In the genomic region with DNA sequence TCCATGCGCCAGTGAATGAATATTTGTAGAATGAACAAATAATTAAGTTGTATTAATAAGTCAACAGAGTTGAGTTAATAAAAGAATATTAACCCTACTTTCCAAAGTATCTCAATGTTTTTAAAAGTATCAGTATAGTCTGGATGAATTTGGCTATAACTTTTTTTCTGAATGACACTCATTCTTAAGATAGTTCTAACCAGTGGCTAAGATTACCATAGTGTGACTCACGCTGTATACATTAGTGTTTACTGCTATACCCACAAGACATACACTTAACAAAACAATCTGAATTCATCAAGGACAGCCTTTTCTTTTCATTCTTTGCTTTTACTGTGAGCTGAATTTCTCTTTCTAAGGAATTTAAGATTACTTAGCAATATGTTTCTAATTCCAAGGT, we compare ENCODE assay signal across 28 cellular contexts.
DNase-seq lines count a peak whose midpoint lies in the region; ATAC-seq, FAIRE-seq and TF ChIP-seq lines count a peak whose summit lies in the region.
"Had no signal": no experiment of that assay in that cellular context is flagged by ENCODE, and none has a peak within 500 bp of the region (broad histone marks: within the 10 kb centered on the region; RNA-seq: fewer than 3 reads in every experiment).

No MANE protein-coding gene starts in this region.

- no peaks in the 10 kb centered on the region for H3K79me2 ChIP-seq in endothelial cell of umbilical vein (ENCODE audit: control insufficient read depth, insufficient read depth, low read length)
- H3K79me2 ChIP-seq: parathyroid adenoma had no signal

- ATAC-seq in HG02970 (IDR thresholded peaks at IDR 0.05; ENCODE audit: low FRiP score, unreplicated experiment), result no peak
- ATAC-seq: activated CD8-positive, alpha-beta T cell treated with anti-CD3 and anti-CD28 coated beads, Interleukin-2, amount 10 ng/mL, durations not matched to agents 7 days and 5 days; GM12878; left colon; right cardiac atrium; stimulated activated memory B cell treated with anti-CD40 and anti-IgM and Interleukin-4, amounts not matched to agents 10 μg/mL and 1 μg/mL and 100 μg/mL, for 72 hours; upper lobe of right lung had no signal

- no peak overlapping the region for H3K18ac ChIP-seq in mesenchymal stem cell (ENCODE audit: low read depth in 1 of 2, low read length in 2 of 2)

- H3K4me1 ChIP-seq in endothelial cell of umbilical vein (ENCODE audit: control insufficient read depth, extremely low read depth, insufficient read depth, low read length) (no peaks in the 10 kb centered on the region), mesenchymal stem cell (ENCODE audit: control insufficient read depth, insufficient read depth, low read depth, low read length) (peaks cover 5% of the 10 kb centered on the region)
- H3K4me1 ChIP-seq: parathyroid adenoma, upper lobe of right lung had no signal

- no peaks in the 10 kb centered on the region for H3K9me1 ChIP-seq in endothelial cell of umbilical vein (replicated peaks; ENCODE audit: control insufficient read depth, extremely low read depth, insufficient read depth, low read length)

- H3K27me3 ChIP-seq in endothelial cell of umbilical vein (ENCODE audit: control insufficient read depth in 2 of 2, insufficient read depth in 2 of 2, low read length in 2 of 2) (no peaks in the 10 kb centered on the region), mesenchymal stem cell (ENCODE audit: control insufficient read depth in 1 of 2, insufficient read depth in 1 of 2, low read length in 2 of 2) (no peaks in the 10 kb centered on the region)
- H3K27me3 ChIP-seq: SJSA1, upper lobe of right lung had no signal

- H2AFZ ChIP-seq in endothelial cell of umbilical vein (ENCODE audit: low read depth, low read length) (no peak overlapping the region), mesenchymal stem cell (ENCODE audit: low read depth, low read length) (no peak overlapping the region)
- H2AFZ ChIP-seq: parathyroid adenoma had no signal

- H3K9me3 ChIP-seq in endothelial cell of umbilical vein (replicated peaks; ENCODE audit: control insufficient read depth, insufficient read depth, low read length) (no peaks in the 10 kb centered on the region), mesenchymal stem cell (ENCODE audit: control insufficient read depth, low read length) (no peaks in the 10 kb centered on the region)
- H3K9me3 ChIP-seq: SJSA1, upper lobe of right lung had no signal

- H3K36me3 ChIP-seq in endothelial cell of umbilical vein (ENCODE audit: control insufficient read depth in 2 of 2, extremely low read depth in 1 of 2, insufficient read depth in 2 of 2, low read length in 2 of 2) (no peaks in the 10 kb centered on the region), mesenchymal stem cell (ENCODE audit: control insufficient read depth in 1 of 2, insufficient read depth in 2 of 2, low read depth in 1 of 2, low read length in 2 of 2) (no peaks in the 10 kb centered on the region)
- H3K36me3 ChIP-seq: SJSA1, upper lobe of right lung had no signal

- no peak for TF ChIP-seq POLR2A in endothelial cell of umbilical vein (IDR thresholded peaks at IDR 0.05; ENCODE audit: low read depth, low read length)
- no peak for TF ChIP-seq POLR2A in erythroblast (IDR thresholded peaks at IDR 0.05; ENCODE audit: low read length)

- no peak overlapping the region for H3K23ac ChIP-seq in mesenchymal stem cell (ENCODE audit: low read length in 2 of 2)

- no peak overlapping the region for H2BK12ac ChIP-seq in mesenchymal stem cell (ENCODE audit: low read length in 2 of 2)

- intact Hi-C loops in endothelial cell of umbilical vein (cut with micrococcal nuclease), result no loop called here

- FAIRE-seq in endothelial cell of umbilical vein (lab: Jason Lieb, UNC), result no peak
- no peak for FAIRE-seq in D721Med (lab: Jason Lieb, UNC)
- FAIRE-seq: GM12878 had no signal

- no peak overlapping the region for H4K8ac ChIP-seq in mesenchymal stem cell (ENCODE audit: low read length)

- H4K91ac ChIP-seq in mesenchymal stem cell (ENCODE audit: low read length), result no peak overlapping the region

- no TSS peak for BruUV-seq in endothelial cell of umbilical vein (replicated peaks; lab: Mats Ljungman, UMichigan)

- no peak overlapping the region for H3K9ac ChIP-seq in endothelial cell of umbilical vein (replicated peaks; ENCODE audit: extremely low read depth, insufficient read depth, low read length)
- no peak overlapping the region for H3K9ac ChIP-seq in mesenchymal stem cell (ENCODE audit: low read length)
- H3K9ac ChIP-seq: parathyroid adenoma had no signal

- no peak overlapping the region for H2BK15ac ChIP-seq in mesenchymal stem cell (ENCODE audit: low read depth, poor library complexity, severe bottlenecking)

- no peak for TF ChIP-seq CTCF in endothelial cell of umbilical vein (IDR thresholded peaks at IDR 0.05; ENCODE audit: extremely low read depth in 1 of 2, insufficient read depth in 1 of 2, low read depth in 1 of 2, low read length in 2 of 2)
- TF ChIP-seq CTCF in D721Med (IDR thresholded peaks at IDR 0.05; ENCODE audit: insufficient read depth, missing control alignments), result no peak

- no peak overlapping the region for H3K4ac ChIP-seq in mesenchymal stem cell (ENCODE audit: low read depth in 1 of 2, low read length in 2 of 2)

- H3K4me2 ChIP-seq in endothelial cell of umbilical vein (ENCODE audit: insufficient read depth, low read length) (no peak overlapping the region), mesenchymal stem cell (ENCODE audit: low read length, poor library complexity, severe bottlenecking) (no peak overlapping the region)

- H3K14ac ChIP-seq in mesenchymal stem cell (ENCODE audit: low read length in 2 of 2), result no peak overlapping the region

- DNase-seq in ELR (ENCODE audit: low read depth) (peak; percentile 83), LHCN-M2 (ENCODE audit: low read depth) (peak; percentile 8), endothelial cell of umbilical vein (ENCODE audit: low read depth, low spot score) (no peak), mesenchymal stem cell (peak; percentile 87), erythroblast (lab: John Stamatoyannopoulos, UW) (no peak), D721Med (ENCODE audit: insufficient read length, low spot score) (no peak), NCI-H187 treated with DMSO at 0.1 percent for 48 hours (lab: John Stamatoyannopoulos, UW) (no peak)
- DNase-seq: ACHN; activated CD4-positive, alpha-beta T cell treated with anti-CD3 and anti-CD28 coated beads for 1 hour; activated CD8-positive, alpha-beta T cell treated with anti-CD3 and anti-CD28 coated beads, Interleukin-2, amount 10 ng/mL, durations not matched to agents 7 days and 5 days; activated T-cell treated with anti-CD3 and anti-CD28 coated beads for 4 hours; C1 segment of cervical spinal cord; DND-41; hippocampal formation; left colon; NCI-H1092 treated with DMSO at 0.1 percent for 48 hours; NCI-H2029; NCI-H345; NCI-H82; right cardiac atrium; RPMI8226; stimulated activated CD4-positive, alpha-beta T cell treated with anti-CD3 and anti-CD28 coated beads, Interleukin-4, amount 100 ng/mL, for 4 hours; upper lobe of right lung had no signal

- POLR2A ChIA-PET in endothelial cell of umbilical vein (lab: Charles Lee), result no interaction called here

- dilution Hi-C loops in endothelial cell of umbilical vein (cut with MboI; ENCODE audit: extremely low pct_ligation_motif_present, low sequenced_read_pairs), result no loop called here

- CTCF ChIA-PET in endothelial cell of umbilical vein (lab: Charles Lee), result interaction anchor here (1.4 kb wide), 1 partner anchor 9 kb away, joined by 3 read pairs; no protein-coding TSS in a partner anchor

- 42% methylated on average over 2 of the region's 2 CpGs for WGBS in mesenchymal stem cell

- H3K79me1 ChIP-seq in mesenchymal stem cell (replicated peaks; ENCODE audit: low read length, poor library complexity, severe bottlenecking), result peaks cover 2% of the 10 kb centered on the region

- H3K27ac ChIP-seq in endothelial cell of umbilical vein (ENCODE audit: insufficient read depth, low read depth, low read length), result no peak overlapping the region
- peak overlapping the region; percentile 23 for H3K27ac ChIP-seq in mesenchymal stem cell (ENCODE audit: low read length, poor library complexity, severe bottlenecking)
- H3K27ac ChIP-seq: parathyroid adenoma, SJSA1, upper lobe of right lung had no signal

- no peak overlapping the region for H2BK5ac ChIP-seq in mesenchymal stem cell (ENCODE audit: low read depth, low read length, poor library complexity, severe bottlenecking)

- no peaks in the 10 kb centered on the region for H4K20me1 ChIP-seq in endothelial cell of umbilical vein (replicated peaks; ENCODE audit: control insufficient read depth, extremely low read depth, insufficient read depth, low read length)

- no peak overlapping the region for H2AK5ac ChIP-seq in mesenchymal stem cell (ENCODE audit: low read length, severe bottlenecking)

- no peak overlapping the region for H3K4me3 ChIP-seq in endothelial cell of umbilical vein (replicated peaks in 1 of 3; ENCODE audit: insufficient read depth in 1 of 3, low read depth in 1 of 3, low read length in 3 of 3)
- H3K4me3 ChIP-seq in mesenchymal stem cell (ENCODE audit: insufficient read depth in 1 of 2, low read depth in 1 of 2, low read length in 2 of 2), result no peak overlapping the region
- H3K4me3 ChIP-seq: GM12878, SJSA1, upper lobe of right lung had no signal

- H2BK120ac ChIP-seq in mesenchymal stem cell (ENCODE audit: low read depth, low read length), result no peak overlapping the region

TF ChIP-seq in endothelial cell of umbilical vein, 7 proteins besides CTCF, POLR2A, EP300 and RAD21:
- TF ChIP-seq GATA2 (IDR thresholded peaks at IDR 0.05; ENCODE audit: insufficient read depth, insufficient read length, low read depth, low read length) (no peak), MYC (IDR thresholded peaks at IDR 0.05; ENCODE audit: low read depth, low read length) (no peak), FOS (IDR thresholded peaks at IDR 0.05; ENCODE audit: borderline replicate concordance, insufficient read depth, low read length) (peak; percentile 10)

Comparison
In these comparisons a context has a peak if more than half of its experiments do, and no peak if none do; other contexts are left out.
1. DNase-seq: peak in ELR (single experiment), LHCN-M2 (single experiment) and mesenchymal stem cell (single experiment); none in endothelial cell of umbilical vein (single experiment), erythroblast (0 of 2), D721Med (single experiment) and NCI-H187 treated with DMSO at 0.1 percent for 48 hours (single experiment).